ENCODE assay signal across 9 cellular contexts in the genomic region with DNA sequence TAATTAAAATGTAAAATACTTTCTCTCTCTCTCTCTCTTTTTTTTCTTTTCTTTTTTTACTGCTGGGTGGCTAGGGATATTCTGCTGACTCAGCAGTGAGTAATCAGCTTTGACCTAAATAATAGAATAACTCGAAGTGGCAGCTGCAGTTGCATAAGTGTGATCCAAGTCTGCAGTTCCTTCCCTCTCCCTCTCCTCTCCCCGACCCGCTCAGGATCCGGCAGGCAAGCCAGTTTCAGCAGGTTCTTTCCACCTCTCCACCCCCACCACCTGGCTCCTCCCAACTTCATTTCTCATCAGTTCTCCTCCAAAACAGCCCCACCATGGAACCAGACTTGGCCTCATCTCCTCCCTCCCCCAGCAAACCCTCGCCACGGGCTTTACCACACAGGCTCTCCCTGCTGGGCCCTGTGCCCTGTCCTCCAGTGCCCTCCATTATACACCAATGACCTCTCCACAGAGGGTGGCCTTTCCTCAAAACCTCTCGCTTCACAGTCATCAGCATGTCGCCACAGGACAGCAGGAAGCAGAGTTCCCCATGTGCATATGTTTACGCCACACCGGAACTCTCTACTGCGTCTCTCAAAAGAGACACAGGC. TPM values are rescaled to one million over a fixed set of nuclear protein-coding genes. Genes with fewer than 3 reads are reported as not detected.
A peak's percentile ranks its signal among the peaks of the same experiment; 100 is the strongest.
DNase-seq lines count a peak whose midpoint lies in the region; ATAC-seq and TF ChIP-seq lines count a peak whose summit lies in the region.
"Had no signal": no experiment of that assay in that cellular context is flagged by ENCODE, and none has a peak within 500 bp of the region (broad histone marks: within the 10 kb centered on the region; RNA-seq: fewer than 3 reads in every experiment).

No MANE protein-coding gene starts in this region.

- CTCF ChIA-PET in AG04450 (lab: Charles Lee) = interaction anchor here (0.7 to 6.6 kb wide), 2 partner anchors 40 to 914 kb away, joined by 9 to 46 read pairs; no protein-coding TSS in a partner anchor

- H3K36me3 ChIP-seq in right lobe of liver (no peaks in the 10 kb centered on the region), upper lobe of right lung (no peaks in the 10 kb centered on the region)

- H3K9me3 ChIP-seq in AG04450 (ENCODE audit: control insufficient read depth, insufficient read depth, low read length) (no peaks in the 10 kb centered on the region), right lobe of liver (no peaks in the 10 kb centered on the region), upper lobe of right lung (no peaks in the 10 kb centered on the region)

- ATAC-seq in right lobe of liver = peak; percentile 69 to 78 (median 74)
- ATAC-seq in upper lobe of right lung = peak; percentile 85
- no peak for ATAC-seq in HG02938 (IDR thresholded peaks at IDR 0.05; ENCODE audit: unreplicated experiment)
- ATAC-seq in HG03378 (IDR thresholded peaks at IDR 0.05; ENCODE audit: unreplicated experiment) = no peak
- ATAC-seq in GM21786 (IDR thresholded peaks at IDR 0.05; ENCODE audit: unreplicated experiment) = no peak

- POLR2A ChIA-PET in AG04450 (lab: Yijun Ruan, JAX) = no interaction called here

- H3K27me3 ChIP-seq in AG04450 (ENCODE audit: control insufficient read depth, insufficient read depth, low read length) = peaks cover 5% of the 10 kb centered on the region
- no peaks in the 10 kb centered on the region for H3K27me3 ChIP-seq in right lobe of liver
- H3K27me3 ChIP-seq in upper lobe of right lung = no peaks in the 10 kb centered on the region

- DNase-seq in AG04450 (ENCODE audit: low read depth, low spot score) = peak; percentile 30
- DNase-seq in NCI-H2196 (lab: John Stamatoyannopoulos, UW; ENCODE audit: unreplicated experiment) = peak; percentile 62
- peak; percentile 68 for DNase-seq in dedifferentiated amniotic fluid mesenchymal stem cell (ENCODE audit: extremely low spot score)
- peak in 1 of 3 donors; percentile 46 for DNase-seq in right lobe of liver
- DNase-seq in upper lobe of right lung = peak; percentile 86

- no peak for TF ChIP-seq POLR2A in right lobe of liver (IDR thresholded peaks at IDR 0.05)

- H3K4me1 ChIP-seq in right lobe of liver (peaks cover 0 to 4% (median 0%) of the 10 kb centered on the region in 4 donors), upper lobe of right lung (peaks cover 24% of the 10 kb centered on the region)

- H3K27ac ChIP-seq in AG04450 (ENCODE audit: low read depth, low read length) (peak overlapping the region; percentile 39), right lobe of liver (peak overlapping the region in 2 of 3 donors; percentile 32 to 38), upper lobe of right lung (peak overlapping the region; percentile 55)
- H3K27ac ChIP-seq: VCaP had no signal

- TF ChIP-seq CTCF in AG04450 (IDR thresholded peaks at IDR 0.05; ENCODE audit: low read depth, low read length) (no peak), right lobe of liver (IDR thresholded peaks at IDR 0.05) (no peak), upper lobe of right lung (IDR thresholded peaks at IDR 0.05) (no peak)

- WGBS in right lobe of liver (ENCODE audit: insufficient coverage, low coverage, low lambda C conversion rate, missing lambda C conversion rate) = 42% methylated on average over 11 of the region's 11 CpGs

- H3K4me3 ChIP-seq in AG04450 (ENCODE audit: low read depth, low read length) = no peak overlapping the region
- H3K4me3 ChIP-seq in right lobe of liver = no peak overlapping the region
- H3K4me3 ChIP-seq in upper lobe of right lung = no peak overlapping the region

- intact Hi-C loops in right lobe of liver (cut with DNase I) (no loop called here), upper lobe of right lung (cut with DNase I) (no loop called here)

RNA-seq across cellular contexts. Expression of a gene that starts 22.4 kb away (rescaled TPM):
- 0.78 and 1.4 TPM in 2 replicates for polyA plus RNA-seq in AG04450 (2011; rRNA removed)
- 0.74 and 1.8 TPM in 2 replicates for polyA minus RNA-seq in AG04450 (2011; rRNA and poly(A)+ RNA removed)
- 10 to 100 TPM in 1 of 6 experiments, 1 to 10 TPM in 5; 3.2 to 10.1 (median 4.4) TPM for total RNA-seq in right lobe of liver
- total RNA-seq in upper lobe of right lung = 49.8 TPM

RNA-seq across cellular contexts. Expression of a gene that starts 42.0 kb away (rescaled TPM):
- polyA plus RNA-seq in AG04450 (2011; rRNA removed) = not detected in 2 replicates
- polyA minus RNA-seq in AG04450 (2011; rRNA and poly(A)+ RNA removed) = not detected in 2 replicates
- total RNA-seq in right lobe of liver (under 1 TPM in 2 of 6 experiments, not detected in 4; 0.13 to 0.18 TPM), upper lobe of right lung (not detected)

RNA-seq across cellular contexts. Expression of a gene that starts 56.2 kb away (rescaled TPM):
- 0.07 and 0.12 TPM in 2 replicates for polyA plus RNA-seq in AG04450 (2011; rRNA removed)
- polyA minus RNA-seq in AG04450 (2011; rRNA and poly(A)+ RNA removed) = 0.13 TPM in 1 of 2 replicates, not detected in the other
- total RNA-seq in right lobe of liver (not detected), upper lobe of right lung (not detected)

Comparison
In these comparisons a context has a peak if more than half of its experiments do, and no peak if none do; other contexts are left out.
1. ATAC-seq: peak in right lobe of liver (4 of 4) and upper lobe of right lung (single experiment); none in HG02938 (single experiment), HG03378 (single experiment) and GM21786 (single experiment).
2. Peak in every context shown above with its lines, with median percentiles within 50 percentile points of each other: H3K27ac ChIP-seq.